Comparison of ENCODE assay signal across 15 cellular contexts in the genomic region with DNA sequence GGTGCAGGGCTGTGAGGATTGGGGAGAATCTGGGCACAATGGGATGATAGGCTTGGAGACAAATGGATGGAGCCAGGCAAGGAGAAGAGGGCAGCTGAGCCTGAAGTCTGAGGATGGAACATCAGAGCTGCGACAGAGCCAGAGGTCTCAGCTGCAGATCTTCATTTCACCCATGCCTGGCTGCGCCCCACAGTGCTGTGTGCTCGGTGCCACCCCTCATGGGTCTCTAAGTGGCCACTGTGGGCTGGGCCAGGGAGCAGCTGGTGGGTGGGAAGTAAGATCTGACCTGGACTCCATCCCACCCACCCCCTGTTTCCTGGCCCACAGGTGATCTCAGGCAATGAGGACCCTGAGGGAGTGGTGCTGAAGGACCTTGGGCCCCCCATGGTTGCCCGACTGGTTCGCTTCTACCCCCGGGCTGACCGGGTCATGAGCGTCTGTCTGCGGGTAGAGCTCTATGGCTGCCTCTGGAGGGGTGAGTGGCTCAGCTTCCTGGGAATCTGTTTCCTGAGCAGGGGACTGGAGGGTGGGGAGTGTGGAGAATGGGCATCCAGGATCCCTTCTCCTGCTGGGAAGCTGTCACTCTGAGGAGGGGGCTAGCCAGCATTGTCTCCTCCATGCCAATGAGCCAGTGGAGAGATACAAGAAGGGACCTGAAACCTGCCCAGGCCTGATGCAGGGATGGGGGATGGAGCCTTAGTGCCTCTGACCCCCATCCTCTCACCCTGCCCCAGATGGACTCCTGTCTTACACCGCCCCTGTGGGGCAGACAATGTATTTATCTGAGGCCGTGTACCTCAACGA. TPM values are rescaled to one million over a fixed set of nuclear protein-coding genes. Genes with fewer than 3 reads are reported as not detected.
DNase-seq lines count a peak whose midpoint lies in the region; ATAC-seq and TF ChIP-seq lines count a peak whose summit lies in the region.
"Had no signal": no experiment of that assay in that cellular context is flagged by ENCODE, and none has a peak within 500 bp of the region (broad histone marks: within the 10 kb centered on the region; RNA-seq: fewer than 3 reads in every experiment).

No MANE protein-coding gene starts in this region.

- TF ChIP-seq CTCF in IMR-90 (conservative IDR thresholded peaks at IDR 0.05; ENCODE audit: low read depth, low read length) (no peak), mammary epithelial cell (conservative IDR thresholded peaks at IDR 0.05 in 1 of 2, IDR thresholded peaks at IDR 0.05 in 1 of 2; ENCODE audit: extremely low read depth in 1 of 2, insufficient read depth in 1 of 2, low read depth in 1 of 2, low read length in 2 of 2) (no peak)

- peaks cover 16% of the 10 kb centered on the region for H3K4me1 ChIP-seq in IMR-90 (ENCODE audit: control insufficient read depth, insufficient read depth, low read length)
- H3K4me1 ChIP-seq in mammary epithelial cell (ENCODE audit: insufficient read depth, low read length): peaks cover 50% of the 10 kb centered on the region

- H4K91ac ChIP-seq in IMR-90 (ENCODE audit: insufficient read depth, low read depth, low read length): no peak overlapping the region

- dilution Hi-C loops in IMR-90 (cut with HindIII; ENCODE audit: low sequenced_read_pairs, unreplicated experiment) (no loop called here), mammary epithelial cell (cut with HindIII; ENCODE audit: low sequenced_read_pairs) (loop anchor here (10.0 kb wide), 1 partner anchor 66 kb away; no protein-coding TSS in a partner anchor)

- CTCF ChIA-PET in IMR-90 (lab: Yijun Ruan, JAX) (no interaction called here), mammary epithelial cell (lab: Charles Lee; ENCODE audit: low non-redundant PET) (interaction anchor here (0.7 to 0.9 kb wide), 2 partner anchors 47 to 197 kb away, joined by 4 to 7 read pairs; no protein-coding TSS in a partner anchor)

- no peak overlapping the region for H2BK120ac ChIP-seq in IMR-90 (ENCODE audit: low read depth, low read length)

- intact Hi-C loops in IMR-90 (cut with micrococcal nuclease): no loop called here
- intact Hi-C loops in mammary epithelial cell (cut with micrococcal nuclease): no loop called here
- intact Hi-C loops in posterior vena cava (cut with DNase I): no loop called here

- POLR2A ChIA-PET in IMR-90 (lab: Charles Lee; ENCODE audit: unreplicated experiment): no interaction called here

- H2AK5ac ChIP-seq in IMR-90 (ENCODE audit: low read depth, low read length): peak overlapping the region; percentile 16; the same call in 1 of the 2 replicates

- H3K9ac ChIP-seq in IMR-90 (ENCODE audit: low read depth, low read length): no peak overlapping the region
- H3K9ac ChIP-seq in mammary epithelial cell (ENCODE audit: insufficient read depth, low read length): no peak overlapping the region

- H3K79me1 ChIP-seq in IMR-90 (ENCODE audit: low read depth in 1 of 2, low read length in 2 of 2): peaks cover 13 to 45% of the 10 kb centered on the region in 2 experiments

- H3K4ac ChIP-seq in IMR-90 (ENCODE audit: low read depth, low read length): no peak overlapping the region

- H3K79me2 ChIP-seq in mammary epithelial cell (ENCODE audit: insufficient read depth, low read length): peaks cover 90% of the 10 kb centered on the region

- H3K14ac ChIP-seq in IMR-90 (replicated peaks; ENCODE audit: low read depth, low read length): no peak overlapping the region

- H3K27me3 ChIP-seq in IMR-90 (ENCODE audit: control insufficient read depth, insufficient read depth, low read length) (no peaks in the 10 kb centered on the region), mammary epithelial cell (ENCODE audit: insufficient read depth, low read length) (no peaks in the 10 kb centered on the region)
- H3K27me3 ChIP-seq: BLaER1 treated with 17β-estradiol and CSF1 and Interleukin-3, amounts not matched to agents 10 nM and 100 nM; tibial artery had no signal

- H3K23ac ChIP-seq in IMR-90 (ENCODE audit: low read depth, low read length): no peak overlapping the region

- no peak overlapping the region for H2BK20ac ChIP-seq in IMR-90 (ENCODE audit: low read depth, low read length)

- no peak overlapping the region for H3K18ac ChIP-seq in IMR-90 (ENCODE audit: low read depth, low read length)

- peaks cover 48% of the 10 kb centered on the region for H3K36me3 ChIP-seq in IMR-90 (ENCODE audit: control insufficient read depth, insufficient read depth, low read length)
- H3K36me3 ChIP-seq in mammary epithelial cell (ENCODE audit: insufficient read depth, low read length): peaks cover 36% of the 10 kb centered on the region

- no peak overlapping the region for H2AFZ ChIP-seq in IMR-90 (replicated peaks; ENCODE audit: low read length, poor library complexity)
- H2AFZ ChIP-seq in mammary epithelial cell (ENCODE audit: low read depth, low read length): no peak overlapping the region

- no peak for TF ChIP-seq RAD21 in IMR-90 (IDR thresholded peaks at IDR 0.05; ENCODE audit: low read length)

- H2BK5ac ChIP-seq in IMR-90 (ENCODE audit: low read depth, low read length, poor library complexity, severe bottlenecking): no peak overlapping the region

- H3K27ac ChIP-seq in IMR-90 (ENCODE audit: insufficient read depth, low read length) (no peak overlapping the region), mammary epithelial cell (ENCODE audit: insufficient read depth, low read depth, low read length) (peak overlapping the region; percentile 29)
- H3K27ac ChIP-seq: left ventricle myocardium inferior, tibial artery had no signal

- no CpG with 5 or more reads among the region's 12 CpGs for WGBS in IMR-90 (ENCODE audit: extremely low coverage in 2 of 2, insufficient read length in 1 of 2), 2 experiments
- 73% methylated on average over 9 of the region's 12 CpGs for WGBS in mammary epithelial cell (ENCODE audit: low coverage, missing lambda C conversion rate)

- in situ Hi-C loops in IMR-90 (cut with MboI; ENCODE audit: low sequenced_read_pairs) (no loop called here), mammary epithelial cell (cut with MboI; ENCODE audit: low sequenced_read_pairs in 2 of 2) (no loop called here)

- no peak overlapping the region for H4K8ac ChIP-seq in IMR-90 (ENCODE audit: low read depth in 2 of 2, low read length in 2 of 2)

- peaks cover 5% of the 10 kb centered on the region; the same call in 1 of the 2 replicates for H3K9me1 ChIP-seq in IMR-90 (ENCODE audit: insufficient read depth, low read length)

- H3K4me3 ChIP-seq in IMR-90 (ENCODE audit: insufficient read depth, low read depth, low read length) (no peak overlapping the region), mammary epithelial cell (replicated peaks in 1 of 3; ENCODE audit: insufficient read depth in 1 of 3, low read depth in 2 of 3, low read length in 3 of 3) (no peak overlapping the region)
- H3K4me3 ChIP-seq: BLaER1 treated with 17β-estradiol and CSF1 and Interleukin-3, amounts not matched to agents 10 nM and 100 nM; left ventricle myocardium inferior; tibial artery had no signal

- H3K4me2 ChIP-seq in IMR-90 (ENCODE audit: low read depth, low read length) (no peak overlapping the region), mammary epithelial cell (ENCODE audit: insufficient read depth, low read depth, low read length) (peak overlapping the region; percentile 17)

- no peak overlapping the region for H3K56ac ChIP-seq in IMR-90 (ENCODE audit: extremely low read depth, insufficient read depth, low read length)

- H4K20me1 ChIP-seq in IMR-90 (ENCODE audit: insufficient read depth, low read length): no peaks in the 10 kb centered on the region; the same call in 1 of the 2 replicates
- no peaks in the 10 kb centered on the region for H4K20me1 ChIP-seq in mammary epithelial cell (ENCODE audit: insufficient read depth, low read length)

- BruUV-seq in IMR-90 (replicated peaks; lab: Mats Ljungman, UMichigan) (no TSS peak), mammary epithelial cell (replicated peaks; lab: Mats Ljungman, UMichigan) (no TSS peak)

- no peaks in the 10 kb centered on the region for H3K9me3 ChIP-seq in IMR-90 (ENCODE audit: control insufficient read depth, insufficient read depth, low read length)
- H3K9me3 ChIP-seq in mammary epithelial cell (replicated peaks; ENCODE audit: insufficient read depth, low read length): no peaks in the 10 kb centered on the region
- H3K9me3 ChIP-seq: BLaER1 treated with 17β-estradiol and CSF1 and Interleukin-3, amounts not matched to agents 10 nM and 100 nM; left ventricle myocardium inferior; tibial artery had no signal

- no peak for TF ChIP-seq POLR2A in IMR-90 (IDR thresholded peaks at IDR 0.05; ENCODE audit: low read depth, low read length)

- H4K5ac ChIP-seq in IMR-90 (ENCODE audit: low read depth, low read length): no peak overlapping the region

- H2AK9ac ChIP-seq in IMR-90 (replicated peaks; ENCODE audit: low read depth, low read length, poor library complexity): no peak overlapping the region

- no peak overlapping the region for H2BK15ac ChIP-seq in IMR-90 (ENCODE audit: low read depth, low read length)

- DNase-seq in IMR-90 (no peak), mammary epithelial cell (no peak), posterior vena cava (ENCODE audit: low spot score) (peak; percentile 48), NOMO-1 treated with dmso at 0.1 percent for 144 hours (lab: John Stamatoyannopoulos, UW; ENCODE audit: unreplicated experiment) (no peak)
- DNase-seq: activated gamma-delta T cell treated with Interleukin-2 at 50 U/mL for 16 hours, DMS53, left ventricle myocardium inferior, NCI-H226, retina had no signal

- ATAC-seq in IMR-90 (ENCODE audit: low read depth) (no peak), HG03175 (IDR thresholded peaks at IDR 0.05; ENCODE audit: unreplicated experiment) (no peak)
- ATAC-seq: HCT116 had no signal

RNA-seq across cellular contexts. Expression of gene DDR1, which starts 6.5 kb away (rescaled TPM):
- total RNA-seq in IMR-90 (2012; rRNA removed) (5.6 and 6.7 TPM in 2 replicates), mammary epithelial cell (100 to 1,000 TPM; 192 to 315 TPM), posterior vena cava (10 to 100 TPM; 25.2 to 26.0 TPM)
- polyA plus RNA-seq in IMR-90 (2012; rRNA removed) (17.8 and 19.6 TPM in 2 replicates), mammary epithelial cell (130 TPM)
- polyA plus RNA-seq in IMR-90 (2012; cell fraction: cytosol; rRNA removed): 15.6 and 26.4 TPM in 2 replicates
- 56.9 and 61.7 TPM in 2 replicates for polyA plus RNA-seq in IMR-90 (2012; cell fraction: nucleus; rRNA removed; ENCODE audit: low replicate concordance)
- 239 TPM for polyA minus RNA-seq in mammary epithelial cell

RNA-seq across cellular contexts. Expression of gene GTF2H4, which starts 17.2 kb away (rescaled TPM):
- total RNA-seq in IMR-90 (2012; rRNA removed) (6.9 and 13.4 TPM in 2 replicates), mammary epithelial cell (10 to 100 TPM; 17.0 to 41.1 TPM), posterior vena cava (10 to 100 TPM; 27.2 to 37.8 TPM)
- polyA plus RNA-seq in IMR-90 (2012; rRNA removed) (29.5 and 30.8 TPM in 2 replicates), mammary epithelial cell (28.8 TPM)
- polyA plus RNA-seq in IMR-90 (2012; cell fraction: cytosol; rRNA removed): 19.0 and 20.5 TPM in 2 replicates
- polyA plus RNA-seq in IMR-90 (2012; cell fraction: nucleus; rRNA removed; ENCODE audit: low replicate concordance): 90.6 and 118 TPM in 2 replicates
- 22.1 TPM for polyA minus RNA-seq in mammary epithelial cell

RNA-seq across cellular contexts. Expression of gene VARS2, which starts 23.2 kb away (rescaled TPM):
- 6.9 and 7.2 TPM in 2 replicates for total RNA-seq in IMR-90 (2012; rRNA removed)
- 13.3 and 14.0 TPM in 2 replicates for polyA plus RNA-seq in IMR-90 (2012; rRNA removed)
- 5.5 and 6.7 TPM in 2 replicates for polyA plus RNA-seq in IMR-90 (2012; cell fraction: cytosol; rRNA removed)
- 98.4 and 123 TPM in 2 replicates for polyA plus RNA-seq in IMR-90 (2012; cell fraction: nucleus; rRNA removed; ENCODE audit: low replicate concordance)
- 10 to 100 TPM; 17.7 to 25.7 TPM for total RNA-seq in mammary epithelial cell
- 23.6 TPM for polyA plus RNA-seq in mammary epithelial cell
- polyA minus RNA-seq in mammary epithelial cell: 24.7 TPM
- 10 to 100 TPM; 13.8 to 17.8 TPM for total RNA-seq in posterior vena cava

RNA-seq across cellular contexts. Expression of gene SFTA2, which starts 41.1 kb away (rescaled TPM):
- total RNA-seq in IMR-90 (2012; rRNA removed): not detected in 2 replicates
- polyA plus RNA-seq in IMR-90 (2012; rRNA removed): not detected in 2 replicates
- not detected in 2 replicates for polyA plus RNA-seq in IMR-90 (2012; cell fraction: cytosol; rRNA removed)
- polyA plus RNA-seq in IMR-90 (2012; cell fraction: nucleus; rRNA removed; ENCODE audit: low replicate concordance): not detected in 2 replicates
- total RNA-seq in mammary epithelial cell: not detected
- polyA plus RNA-seq in mammary epithelial cell: not detected
- polyA minus RNA-seq in mammary epithelial cell: not detected
- under 1 TPM in 1 of 2 donors, not detected in 1; 0.29 TPM for total RNA-seq in posterior vena cava
- total RNA-seq: activated CD8-positive, alpha-beta memory T cell treated with anti-CD3 and anti-CD28 coated beads for 36 hours; left ventricle myocardium inferior; OCI-LY7 had no signal

RNA-seq across cellular contexts. Expression of gene MUCL3, which starts 49.9 kb away (rescaled TPM):
- total RNA-seq in IMR-90 (2012; rRNA removed) (not detected in 2 replicates), mammary epithelial cell (not detected), posterior vena cava (not detected)
- polyA plus RNA-seq in IMR-90 (2012; rRNA removed) (not detected in 2 replicates), mammary epithelial cell (0.03 TPM)
- not detected in 2 replicates for polyA plus RNA-seq in IMR-90 (2012; cell fraction: cytosol; rRNA removed)
- polyA plus RNA-seq in IMR-90 (2012; cell fraction: nucleus; rRNA removed; ENCODE audit: low replicate concordance): not detected in 2 replicates
- not detected for polyA minus RNA-seq in mammary epithelial cell
- total RNA-seq: activated CD8-positive, alpha-beta memory T cell treated with anti-CD3 and anti-CD28 coated beads for 36 hours; left ventricle myocardium inferior; OCI-LY7 had no signal

Comparison
In these comparisons a context has a peak if more than half of its experiments do, and no peak if none do; other contexts are left out.
1. RNA of gene DDR1, which starts 6.5 kb away (total RNA-seq): 192 to 315 TPM in mammary epithelial cell; 25.2 to 26.0 TPM in posterior vena cava and 5.6 to 6.7 TPM in IMR-90; every median in the first group is over 4 times any median in the second.